In genomic region chr1:28070725-28071593, GRCh38 we compare ENCODE assay signal across 1 cellular context.
TF ChIP-seq lines count a peak whose summit lies in the region.

No MANE protein-coding gene starts in this region.

TF ChIP-seq in A549, 52 proteins besides CTCF, POLR2A, EP300 and RAD21 (continued from another document):
- no peak for TF ChIP-seq PBX3 (IDR thresholded peaks at IDR 0.05)
- no peak for TF ChIP-seq GATA3 (IDR thresholded peaks at IDR 0.05; ENCODE audit: borderline replicate concordance)
